Comparison of ENCODE assay signal across 26 cellular contexts in the genomic region with DNA sequence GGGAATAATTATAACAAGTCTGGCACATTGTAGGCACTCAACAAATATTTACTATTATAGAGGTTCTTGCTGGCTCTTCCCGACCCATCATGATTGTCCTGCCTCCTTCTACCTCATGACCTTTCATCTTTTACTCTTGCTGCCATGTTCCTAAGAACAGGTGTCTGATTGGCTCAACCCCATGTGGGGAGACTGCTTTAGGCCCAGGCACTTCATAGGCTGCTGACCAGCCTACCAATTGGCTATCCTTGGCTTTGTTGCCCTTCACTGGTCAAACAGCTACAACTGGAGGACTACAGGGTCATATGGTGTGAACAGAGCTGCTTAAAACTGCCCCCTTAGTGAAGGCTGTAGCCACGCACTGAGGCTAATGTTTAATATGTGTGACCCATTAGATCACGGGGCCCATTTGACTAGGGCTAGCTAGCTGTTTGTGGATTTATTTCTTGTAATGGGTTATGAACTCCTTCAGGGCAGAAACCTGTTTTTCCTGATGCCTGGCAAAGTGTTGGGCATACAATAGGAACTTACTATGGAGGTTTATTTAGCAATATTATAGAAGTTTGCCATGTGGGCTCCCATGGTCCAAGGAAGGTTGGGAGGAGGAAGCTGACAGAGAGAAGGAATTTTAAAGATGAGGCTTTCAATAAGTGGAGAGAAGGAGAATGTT.
DNase-seq lines count a peak whose midpoint lies in the region; ATAC-seq, FAIRE-seq and TF ChIP-seq lines count a peak whose summit lies in the region.
"Had no signal": no experiment of that assay in that cellular context is flagged by ENCODE, and none has a peak within 500 bp of the region (broad histone marks: within the 10 kb centered on the region; RNA-seq: fewer than 3 reads in every experiment).

No MANE protein-coding gene starts in this region.

- peaks cover 40% of the 10 kb centered on the region for H3F3A ChIP-seq in Loucy (ENCODE audit: low read depth)

- H3K4me2 ChIP-seq in Loucy (ENCODE audit: low read depth, low read length, poor library complexity, severe bottlenecking) = peak overlapping the region; percentile 73
- H3K4me2 ChIP-seq: PC-9 had no signal

- intact Hi-C loops in cardiac septum (cut with DNase I) = no loop called here

- ATAC-seq in GM18907 (IDR thresholded peaks at IDR 0.05; ENCODE audit: unreplicated experiment) = no peak
- ATAC-seq: Right ventricle myocardium inferior, T-cell had no signal

- H2AFZ ChIP-seq in Loucy (ENCODE audit: low read length) = no peak overlapping the region
- H2AFZ ChIP-seq: PC-9 had no signal

- TF ChIP-seq CTCF in Loucy (conservative IDR thresholded peaks at IDR 0.05; ENCODE audit: low read length) = no peak
- TF ChIP-seq CTCF in bronchial epithelial cell (IDR thresholded peaks at IDR 0.05; ENCODE audit: insufficient read depth, low read length, severe bottlenecking) = no peak

- no peaks in the 10 kb centered on the region for H4K20me1 ChIP-seq in Loucy (ENCODE audit: insufficient read depth, low read length, poor library complexity, severe bottlenecking)

- peak overlapping the region; percentile 65 for H3K4me3 ChIP-seq in Loucy (ENCODE audit: low read length, poor library complexity, severe bottlenecking)
- H3K4me3 ChIP-seq in bronchial epithelial cell (ENCODE audit: low read depth, low read length) = no peak overlapping the region
- H3K4me3 ChIP-seq: PC-9 had no signal

- H3K9ac ChIP-seq in Loucy (ENCODE audit: low read depth, low read length, poor library complexity, severe bottlenecking) = peak overlapping the region; percentile 93

- FAIRE-seq in bronchial epithelial cell (lab: Jason Lieb, UNC) = no peak
- FAIRE-seq: GM12892, GM19239, HTR-8/SVneo had no signal

- peaks cover 20% of the 10 kb centered on the region; the same call in 1 of the 2 replicates for H3K79me2 ChIP-seq in Loucy (ENCODE audit: insufficient read depth, low read length)

- DNase-seq in SIG-M5 treated with dmso at 0.1 percent for 504 hours (lab: John Stamatoyannopoulos, UW; ENCODE audit: unreplicated experiment) = peak; percentile 77
- no peak for DNase-seq in SIG-M5 (lab: John Stamatoyannopoulos, UW)
- peak; percentile 22 for DNase-seq in bronchial epithelial cell (ENCODE audit: low read depth)
- DNase-seq in T-helper 2 cell = no peak
- no peak for DNase-seq in cardiac septum (ENCODE audit: low spot score)
- no peak for DNase-seq in COLO829 (ENCODE audit: low spot score)
- DNase-seq: 8988T; ACHN; Caco-2; CD4-positive, alpha-beta T cell; DMS79 treated with DMSO at 0.1 percent for 48 hours; H7; NCI-H1105 treated with DMSO at 0.1 percent for 48 hours; NCI-H2029; NCI-H446 treated with DMSO at 0.1 percent for 48 hours; NCI-H526; NCI-H82; NK-92 treated with Interleukin-12 subunit alpha and Interleukin-12 subunit beta, amount 100 ng/mL, for 24 hours; PC-9; T-cell had no signal

- H3K27me3 ChIP-seq in Loucy (ENCODE audit: insufficient read depth, low read length, poor library complexity, severe bottlenecking) (no peaks in the 10 kb centered on the region), bronchial epithelial cell (ENCODE audit: control insufficient read depth, insufficient read depth, low read length) (no peaks in the 10 kb centered on the region)

- peaks cover 92% of the 10 kb centered on the region for H3K4me1 ChIP-seq in Loucy (ENCODE audit: insufficient read depth, low read length, poor library complexity, severe bottlenecking)

- H3K9me2 ChIP-seq in Loucy (replicated peaks; ENCODE audit: low read depth, low read length) = no peaks in the 10 kb centered on the region

- H3K36me3 ChIP-seq in Loucy (ENCODE audit: insufficient read depth, low read length) = no peaks in the 10 kb centered on the region
- H3K36me3 ChIP-seq in bronchial epithelial cell (ENCODE audit: control insufficient read depth, insufficient read depth, low read length) = no peaks in the 10 kb centered on the region

- H3K9me3 ChIP-seq in Loucy (ENCODE audit: insufficient read depth, low read depth, low read length) = no peaks in the 10 kb centered on the region
- H3K9me3 ChIP-seq: Caco-2 had no signal

Comparison
In these comparisons a context has a peak if more than half of its experiments do, and no peak if none do; other contexts are left out.
1. DNase-seq: peak in SIG-M5 treated with dmso at 0.1 percent for 504 hours (single experiment) and bronchial epithelial cell (single experiment); none in SIG-M5 (single experiment), T-helper 2 cell (0 of 5), cardiac septum (single experiment) and COLO829 (single experiment).